In the genomic region with DNA sequence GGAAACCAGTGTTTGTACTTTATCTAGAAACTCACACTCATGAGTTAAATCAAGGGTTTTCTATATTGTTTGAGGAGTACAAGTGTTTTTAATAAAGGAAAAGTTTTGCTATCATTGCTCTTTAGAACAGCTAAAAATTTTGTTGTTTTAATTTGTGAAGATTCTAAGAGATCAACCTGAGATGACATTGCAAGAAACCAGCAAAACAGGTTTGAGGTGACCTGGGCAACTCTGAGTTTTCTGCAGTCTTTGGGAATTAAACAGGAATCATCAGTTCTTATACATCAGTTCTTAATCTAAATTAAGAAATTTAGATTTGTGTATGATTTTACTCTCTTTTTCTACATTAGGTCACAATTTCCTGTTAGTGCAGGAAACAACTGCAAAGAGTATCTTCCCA, we compare ENCODE assay signal across 17 cellular contexts.
DNase-seq lines count a peak whose midpoint lies in the region; ATAC-seq, FAIRE-seq and TF ChIP-seq lines count a peak whose summit lies in the region.
"Had no signal": no experiment of that assay in that cellular context is flagged by ENCODE, and none has a peak within 500 bp of the region (broad histone marks: within the 10 kb centered on the region; RNA-seq: fewer than 3 reads in every experiment).

No MANE protein-coding gene starts in this region.

- H3K4me1 ChIP-seq in HUES48 (ENCODE audit: control insufficient read depth, insufficient read depth, low read length) (peaks cover 27% of the 10 kb centered on the region), astrocyte (ENCODE audit: insufficient read depth, low read length) (peaks cover 34% of the 10 kb centered on the region), adrenal gland (replicated peaks in 1 of 2) (no peaks in the 10 kb centered on the region)
- H3K4me1 ChIP-seq: Peyer's patch had no signal

- H4K20me1 ChIP-seq in astrocyte (ENCODE audit: insufficient read depth, low read length) = no peaks in the 10 kb centered on the region

- peak overlapping the region; percentile 84 for H3K27ac Mint-ChIP-seq in astrocyte (ENCODE audit: unreplicated experiment)
- H3K27ac Mint-ChIP-seq in mesothelial cell of epicardium = peak overlapping the region; percentile 89
- H3K27ac Mint-ChIP-seq: naive B cell had no signal

- no peak overlapping the region for H2AFZ ChIP-seq in astrocyte (ENCODE audit: low read depth, low read length)

- H3K27ac ChIP-seq in HUES48 (ENCODE audit: low read depth, low read length) = peak overlapping the region; percentile 23
- H3K27ac ChIP-seq in astrocyte (ENCODE audit: low read depth, low read length) = peak overlapping the region; percentile 87
- H3K27ac ChIP-seq in adrenal gland = no peak overlapping the region
- H3K27ac ChIP-seq: HL-60 had no signal

- no peaks in the 10 kb centered on the region for H3K9me3 ChIP-seq in HUES48 (ENCODE audit: control insufficient read depth, insufficient read depth, low read length)
- no peaks in the 10 kb centered on the region for H3K9me3 ChIP-seq in astrocyte (ENCODE audit: insufficient read depth, low read depth, low read length)
- H3K9me3 ChIP-seq in adrenal gland (replicated peaks in 1 of 3) = no peaks in the 10 kb centered on the region
- H3K9me3 ChIP-seq: Peyer's patch had no signal

- H3K4me2 ChIP-seq in astrocyte (ENCODE audit: low read length) = peak overlapping the region; percentile 59

- H3K27me3 ChIP-seq in HUES48 (ENCODE audit: control insufficient read depth, insufficient read depth, low read length) (no peaks in the 10 kb centered on the region), astrocyte (ENCODE audit: insufficient read depth, low read length) (no peaks in the 10 kb centered on the region), adrenal gland (no peaks in the 10 kb centered on the region)
- H3K27me3 ChIP-seq: Peyer's patch had no signal

- H3K9me3 Mint-ChIP-seq in astrocyte (ENCODE audit: unreplicated experiment) (no peaks in the 10 kb centered on the region), mesothelial cell of epicardium (peaks cover 21% of the 10 kb centered on the region)

- peaks cover 44% of the 10 kb centered on the region for H3K4me1 Mint-ChIP-seq in astrocyte (ENCODE audit: low read depth, unreplicated experiment)
- H3K4me1 Mint-ChIP-seq in mesothelial cell of epicardium = peaks cover 40% of the 10 kb centered on the region
- H3K4me1 Mint-ChIP-seq: naive B cell had no signal

- no peak for TF ChIP-seq CTCF in astrocyte (IDR thresholded peaks at IDR 0.05; ENCODE audit: insufficient read depth, low read depth, low read length)
- TF ChIP-seq CTCF in mesothelial cell of epicardium (IDR thresholded peaks at IDR 0.05; ENCODE audit: unreplicated experiment) = no peak
- TF ChIP-seq CTCF in adrenal gland (IDR thresholded peaks at IDR 0.05) = no peak

- H3K36me3 Mint-ChIP-seq in astrocyte (ENCODE audit: low read depth, unreplicated experiment) (peaks cover 4% of the 10 kb centered on the region), mesothelial cell of epicardium (peaks cover 21% of the 10 kb centered on the region)

- H3K4me3 ChIP-seq in HUES48 (ENCODE audit: low read depth, low read length) (no peak overlapping the region), astrocyte (ENCODE audit: insufficient read depth, low read depth, low read length) (no peak overlapping the region), adrenal gland (no peak overlapping the region)
- H3K4me3 ChIP-seq: Peyer's patch had no signal

- no peak for ATAC-seq in GM21526 (IDR thresholded peaks at IDR 0.05; ENCODE audit: low FRiP score, unreplicated experiment)
- ATAC-seq: left ventricle myocardium superior, WTC11 had no signal

- no peak overlapping the region for H3K4me3 Mint-ChIP-seq in astrocyte (ENCODE audit: unreplicated experiment)
- H3K4me3 Mint-ChIP-seq in mesothelial cell of epicardium = no peak overlapping the region
- H3K4me3 Mint-ChIP-seq: naive B cell, WTC11 had no signal

- H3K79me2 ChIP-seq in astrocyte (ENCODE audit: insufficient read depth, low read length) = no peaks in the 10 kb centered on the region

- intact Hi-C loops in adrenal gland (cut with DNase I) = loop anchor here in 1 of 2 donors (10.0 kb wide), 1 partner anchor 646 kb away; no protein-coding TSS in a partner anchor

- no peaks in the 10 kb centered on the region for H3K36me3 ChIP-seq in HUES48 (ENCODE audit: control insufficient read depth, insufficient read depth, low read length)
- no peaks in the 10 kb centered on the region for H3K36me3 ChIP-seq in astrocyte (ENCODE audit: insufficient read depth, low read length)
- H3K36me3 ChIP-seq in adrenal gland (replicated peaks in 1 of 2) = no peaks in the 10 kb centered on the region
- H3K36me3 ChIP-seq: Peyer's patch had no signal

- H3K27me3 Mint-ChIP-seq in astrocyte (ENCODE audit: low read depth, unreplicated experiment) = no peaks in the 10 kb centered on the region
- H3K27me3 Mint-ChIP-seq in mesothelial cell of epicardium (ENCODE audit: low read depth) = no peaks in the 10 kb centered on the region
- H3K27me3 Mint-ChIP-seq: naive B cell had no signal

- 0 out of 2 replicates have a peak overlapping the region, but pooled peaks have one; percentile 4 for H3K9ac ChIP-seq in HUES48 (ENCODE audit: low read depth, low read length)
- H3K9ac ChIP-seq in astrocyte (ENCODE audit: low read length) = peak overlapping the region; percentile 52

- peak; percentile 9 for FAIRE-seq in astrocyte (lab: Jason Lieb, UNC)

- peak; percentile 41 for DNase-seq in DMS153 (lab: John Stamatoyannopoulos, UW)
- no peak for DNase-seq in astrocyte (ENCODE audit: low read depth)
- no peak for DNase-seq in mesothelial cell of epicardium (ENCODE audit: low spot score in 2 of 2, unreplicated experiment in 2 of 2)
- DNase-seq in T1000 (lab: John Stamatoyannopoulos, UW) = no peak
- no peak for DNase-seq in HCEC 1CT
- no peak for DNase-seq in adrenal gland
- DNase-seq: activated effector memory CD4-positive, alpha-beta T cell treated with anti-CD3 and anti-CD28 coated beads, Interleukin-2, amount 50 U/mL, for 16 hours; Kasumi-1; left ventricle myocardium superior; naive B cell; NCI-H1436 treated with DMSO at 0.1 percent for 48 hours; NCI-H526 treated with DMSO at 0.1 percent for 48 hours; Peyer's patch had no signal

- TF ChIP-seq POLR2A in adrenal gland (IDR thresholded peaks at IDR 0.05) = no peak

Comparison
In these comparisons a context has a peak if more than half of its experiments do, and no peak if none do; other contexts are left out.
1. H3K27ac ChIP-seq: peak in HUES48 (single experiment) and astrocyte (single experiment); none in adrenal gland (0 of 5).